Comparison of ENCODE assay signal across 16 cellular contexts in genomic region chr1:82124987-82125638, GRCh38.
"Had no signal": no experiment of that assay in that cellular context is flagged by ENCODE, and none has a peak within 500 bp of the region (broad histone marks: within the 10 kb centered on the region; RNA-seq: fewer than 3 reads in every experiment).

No MANE protein-coding gene starts in this region.

- ATAC-seq: activated CD8-positive, alpha-beta T cell treated with anti-CD3 and anti-CD28 coated beads for 36 hours; activated T-cell treated with anti-CD3 and anti-CD28 coated beads, Interleukin-2, amount 50 U/mL, for 72 hours; heart right ventricle; left ventricle myocardium superior; stimulated activated naive CD8-positive, alpha-beta T cell treated with anti-CD3 and anti-CD28 coated beads, Interleukin-15, amount 100 ng/mL, for 72 hours had no signal

- H3K4me1 Mint-ChIP-seq: activated naive CD8-positive, alpha-beta T cell treated with anti-CD3 and anti-CD28 coated beads, Interleukin-2, amount 10 ng/mL, durations not matched to agents 7 days and 5 days; stimulated activated naive CD8-positive, alpha-beta T cell treated with anti-CD3 and anti-CD28 coated beads, Interleukin-15, amount 100 ng/mL, for 72 hours had no signal

- H3K36me3 ChIP-seq: heart right ventricle, thoracic aorta had no signal

- H3K4me3 Mint-ChIP-seq: activated CD8-positive, alpha-beta T cell treated with anti-CD3 and anti-CD28 coated beads for 36 hours; activated naive CD8-positive, alpha-beta T cell treated with anti-CD3 and anti-CD28 coated beads, Interleukin-2, amount 10 ng/mL, durations not matched to agents 7 days and 5 days; activated T-cell treated with anti-CD3 and anti-CD28 coated beads, Interleukin-2, amount 50 U/mL, for 72 hours; nephron progenitor cell; stimulated activated naive CD8-positive, alpha-beta T cell treated with anti-CD3 and anti-CD28 coated beads, Interleukin-15, amount 100 ng/mL, for 72 hours had no signal

- DNase-seq: activated CD4-positive, alpha-beta T cell treated with anti-CD3 and anti-CD28 coated beads for 4 hours; activated CD8-positive, alpha-beta memory T cell treated with anti-CD3 and anti-CD28 coated beads, Interleukin-2, amount 50 U/mL, for 4 hours; activated CD8-positive, alpha-beta T cell treated with anti-CD3 and anti-CD28 coated beads for 36 hours; activated gamma-delta T cell treated with Interleukin-2 at 50 U/mL for 16 hours; activated naive CD8-positive, alpha-beta T cell treated with anti-CD3 and anti-CD28 coated beads, Interleukin-2, amount 10 ng/mL, durations not matched to agents 7 days and 5 days; activated T-cell treated with anti-CD3 and anti-CD28 coated beads, Interleukin-2, amount 50 U/mL, for 72 hours; anterior cingulate cortex; heart right ventricle; left ventricle myocardium superior; mesenchymal stem cell; nephron progenitor cell; stimulated activated CD4-positive, alpha-beta T cell treated with anti-CD3 and anti-CD28 coated beads, Interleukin-4, amount 100 ng/mL, for 4 hours; stimulated activated naive CD8-positive, alpha-beta T cell treated with anti-CD3 and anti-CD28 coated beads, Interleukin-15, amount 100 ng/mL, for 72 hours; T1000 had no signal

- H3K27ac ChIP-seq: heart right ventricle, parathyroid adenoma, thoracic aorta had no signal

- H3K4me3 ChIP-seq: heart right ventricle, thoracic aorta had no signal

- H2AFZ ChIP-seq: parathyroid adenoma had no signal

- H3K27ac Mint-ChIP-seq: activated CD8-positive, alpha-beta T cell treated with anti-CD3 and anti-CD28 coated beads for 36 hours; activated naive CD8-positive, alpha-beta T cell treated with anti-CD3 and anti-CD28 coated beads, Interleukin-2, amount 10 ng/mL, durations not matched to agents 7 days and 5 days; activated T-cell treated with anti-CD3 and anti-CD28 coated beads, Interleukin-2, amount 50 U/mL, for 72 hours; nephron progenitor cell; stimulated activated naive CD8-positive, alpha-beta T cell treated with anti-CD3 and anti-CD28 coated beads, Interleukin-15, amount 100 ng/mL, for 72 hours had no signal

- H3K4me1 ChIP-seq: heart right ventricle, parathyroid adenoma had no signal

- H3K9ac ChIP-seq: parathyroid adenoma had no signal

- H3K9me3 Mint-ChIP-seq: activated CD8-positive, alpha-beta T cell treated with anti-CD3 and anti-CD28 coated beads for 36 hours; activated naive CD8-positive, alpha-beta T cell treated with anti-CD3 and anti-CD28 coated beads, Interleukin-2, amount 10 ng/mL, durations not matched to agents 7 days and 5 days; stimulated activated naive CD8-positive, alpha-beta T cell treated with anti-CD3 and anti-CD28 coated beads, Interleukin-15, amount 100 ng/mL, for 72 hours had no signal

- H3K27me3 Mint-ChIP-seq: activated CD8-positive, alpha-beta T cell treated with anti-CD3 and anti-CD28 coated beads for 36 hours; activated naive CD8-positive, alpha-beta T cell treated with anti-CD3 and anti-CD28 coated beads, Interleukin-2, amount 10 ng/mL, durations not matched to agents 7 days and 5 days; stimulated activated naive CD8-positive, alpha-beta T cell treated with anti-CD3 and anti-CD28 coated beads, Interleukin-15, amount 100 ng/mL, for 72 hours had no signal

- H3K36me3 Mint-ChIP-seq: activated naive CD8-positive, alpha-beta T cell treated with anti-CD3 and anti-CD28 coated beads, Interleukin-2, amount 10 ng/mL, durations not matched to agents 7 days and 5 days had no signal

- H3K27me3 ChIP-seq: heart right ventricle had no signal

- H3K79me2 ChIP-seq: parathyroid adenoma had no signal

- H3K9me3 ChIP-seq: heart right ventricle, thoracic aorta had no signal
